In the genomic region with DNA sequence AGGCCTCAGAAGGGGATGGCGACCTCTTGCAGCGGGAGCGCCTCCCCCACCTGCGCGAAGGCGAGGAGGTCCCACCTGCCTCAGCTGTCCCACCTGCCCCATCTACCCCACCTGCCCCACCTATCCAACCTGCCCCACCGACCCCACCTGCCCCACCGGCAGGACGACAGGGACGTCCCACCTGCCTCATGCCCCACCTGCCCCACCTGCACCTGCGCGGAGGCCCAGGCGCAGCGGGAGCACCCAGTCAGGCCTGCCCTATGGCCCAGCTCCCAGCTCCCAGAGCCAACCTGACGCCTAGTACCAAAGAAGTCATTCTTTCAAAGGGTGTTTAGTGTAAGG, we compare ENCODE assay signal across 12 cellular contexts.
DNase-seq lines count a peak whose midpoint lies in the region; ATAC-seq and TF ChIP-seq lines count a peak whose summit lies in the region.
"Had no signal": no experiment of that assay in that cellular context is flagged by ENCODE, and none has a peak within 500 bp of the region (broad histone marks: within the 10 kb centered on the region; RNA-seq: fewer than 3 reads in every experiment).

No MANE protein-coding gene starts in this region.

- H3K4me3 ChIP-seq in ascending aorta (peak overlapping the region; percentile 35 to 59), iPS-11a (ENCODE audit: low read depth, low read length) (peak overlapping the region; percentile 52), rectal smooth muscle tissue (ENCODE audit: low read length) (peak overlapping the region; percentile 55)

- TF ChIP-seq CTCF in ascending aorta (IDR thresholded peaks at IDR 0.05): no peak

- H3K27me3 ChIP-seq in ascending aorta (no peaks in the 10 kb centered on the region), rectal smooth muscle tissue (ENCODE audit: control insufficient read depth, insufficient read depth, low read length) (no peaks in the 10 kb centered on the region)

- no peak for ATAC-seq in GM19455 (IDR thresholded peaks at IDR 0.05; ENCODE audit: unreplicated experiment)
- ATAC-seq: natural killer cell, Panc1 had no signal

- DNase-seq in ascending aorta (ENCODE audit: low spot score in 2 of 2): no peak
- DNase-seq in NOMO-1 treated with dmso at 0.1 percent for 144 hours (lab: John Stamatoyannopoulos, UW; ENCODE audit: unreplicated experiment): no peak
- no peak for DNase-seq in T1000 (lab: John Stamatoyannopoulos, UW)
- DNase-seq in NCI-H226: no peak
- DNase-seq: activated CD4-positive, alpha-beta T cell treated with anti-CD3 and anti-CD28 coated beads, Interleukin-2, amount 50 U/mL, for 48 hours; activated effector memory CD4-positive, alpha-beta T cell treated with Interleukin-2 at 50 U/mL for 16 hours; natural killer cell had no signal

- H3K9me3 ChIP-seq in ES-I3 (ENCODE audit: control insufficient read depth, insufficient read depth, low read length) (no peaks in the 10 kb centered on the region), ascending aorta (no peaks in the 10 kb centered on the region)

- H3K36me3 ChIP-seq in ES-I3 (ENCODE audit: insufficient read depth, low read length) (no peaks in the 10 kb centered on the region), ascending aorta (no peaks in the 10 kb centered on the region), rectal smooth muscle tissue (ENCODE audit: control insufficient read depth, insufficient read depth, low read length) (no peaks in the 10 kb centered on the region)

- H3K4me1 ChIP-seq in ES-I3 (ENCODE audit: insufficient read depth, low read length) (no peaks in the 10 kb centered on the region), ascending aorta (no peaks in the 10 kb centered on the region), rectal smooth muscle tissue (ENCODE audit: control insufficient read depth, insufficient read depth, low read length) (peaks cover 4% of the 10 kb centered on the region)

- H3K27ac ChIP-seq in ascending aorta (no peak overlapping the region), rectal smooth muscle tissue (ENCODE audit: low read depth, low read length) (no peak overlapping the region)

- intact Hi-C loops in ascending aorta (cut with DNase I): no loop called here

- peak overlapping the region; percentile 68; the same call in 1 of the 2 replicates for H3K9ac ChIP-seq in ES-I3 (ENCODE audit: low read depth, low read length)
- no peak overlapping the region for H3K9ac ChIP-seq in rectal smooth muscle tissue (ENCODE audit: low read length)
